In the genomic region with DNA sequence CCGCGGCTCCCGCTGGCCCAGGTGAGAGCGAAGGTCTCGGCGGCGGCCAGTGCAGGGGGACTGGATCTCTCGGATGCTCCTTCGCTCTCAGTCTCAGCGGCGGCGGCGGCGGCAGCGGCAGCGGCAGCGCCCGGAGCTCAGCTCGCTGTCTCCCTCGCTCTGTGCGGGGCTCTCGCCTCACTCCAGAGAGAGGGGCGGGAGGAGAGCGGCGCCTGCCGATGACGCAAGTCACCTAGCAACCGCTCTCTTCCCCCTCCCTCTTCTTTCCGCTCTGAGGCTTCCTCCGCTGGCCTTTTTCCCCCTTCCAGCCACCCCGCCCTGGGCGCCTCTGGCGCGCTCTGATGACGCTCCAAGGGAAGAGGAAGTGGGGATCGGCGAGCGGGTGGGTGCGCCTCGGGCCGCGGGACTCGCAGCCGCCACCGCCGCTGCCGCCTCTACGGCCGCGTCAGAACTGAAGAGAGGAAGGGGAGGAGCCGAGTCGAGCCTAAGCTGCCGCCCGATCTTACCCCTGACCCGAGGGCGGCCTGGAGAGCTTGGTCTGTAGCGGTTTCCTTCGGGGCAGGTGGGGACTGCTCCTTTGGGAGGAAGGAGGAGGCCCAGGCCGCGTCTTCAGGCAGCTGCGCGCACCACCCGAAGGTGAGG, we compare ENCODE assay signal across 8 cellular contexts. TPM values are rescaled to one million over a fixed set of nuclear protein-coding genes. Genes with fewer than 3 reads are reported as not detected.
DNase-seq lines count a peak whose midpoint lies in the region; ATAC-seq and TF ChIP-seq lines count a peak whose summit lies in the region.

A gene with protein sequence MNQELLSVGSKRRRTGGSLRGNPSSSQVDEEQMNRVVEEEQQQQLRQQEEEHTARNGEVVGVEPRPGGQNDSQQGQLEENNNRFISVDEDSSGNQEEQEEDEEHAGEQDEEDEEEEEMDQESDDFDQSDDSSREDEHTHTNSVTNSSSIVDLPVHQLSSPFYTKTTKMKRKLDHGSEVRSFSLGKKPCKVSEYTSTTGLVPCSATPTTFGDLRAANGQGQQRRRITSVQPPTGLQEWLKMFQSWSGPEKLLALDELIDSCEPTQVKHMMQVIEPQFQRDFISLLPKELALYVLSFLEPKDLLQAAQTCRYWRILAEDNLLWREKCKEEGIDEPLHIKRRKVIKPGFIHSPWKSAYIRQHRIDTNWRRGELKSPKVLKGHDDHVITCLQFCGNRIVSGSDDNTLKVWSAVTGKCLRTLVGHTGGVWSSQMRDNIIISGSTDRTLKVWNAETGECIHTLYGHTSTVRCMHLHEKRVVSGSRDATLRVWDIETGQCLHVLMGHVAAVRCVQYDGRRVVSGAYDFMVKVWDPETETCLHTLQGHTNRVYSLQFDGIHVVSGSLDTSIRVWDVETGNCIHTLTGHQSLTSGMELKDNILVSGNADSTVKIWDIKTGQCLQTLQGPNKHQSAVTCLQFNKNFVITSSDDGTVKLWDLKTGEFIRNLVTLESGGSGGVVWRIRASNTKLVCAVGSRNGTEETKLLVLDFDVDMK (minus strand): TSS at position 190 of the 642 bp plus-strand sequence. CDS start 124,289 bp downstream, outside the sequence.

- H3K27ac ChIP-seq in Panc1 (ENCODE audit: low read length) (peak within 1 kb of the TSS; percentile 87), muscle layer of duodenum (ENCODE audit: low read length) (peak within 1 kb of the TSS; percentile 99)

- no TSS peak for BruUV-seq in Panc1 (replicated peaks; lab: Mats Ljungman, UMichigan)

- H3K27me3 ChIP-seq in Panc1 (ENCODE audit: control insufficient read depth, insufficient read depth, low read length) (no peaks in the 10 kb centered on the region), muscle layer of duodenum (ENCODE audit: low read depth, low read length) (no peaks in the 10 kb centered on the region)

- POLR2A ChIA-PET in Panc1 (lab: Charles Lee): no interaction called here

- H3K36me3 ChIP-seq in Panc1 (ENCODE audit: control insufficient read depth, insufficient read depth, low read length) (peaks cover 6% of the 10 kb centered on the region; the same call in 1 of the 2 replicates), muscle layer of duodenum (ENCODE audit: control insufficient read depth in 1 of 2, insufficient read depth in 2 of 2, low read length in 2 of 2) (peaks cover 0 to 8% of the 10 kb centered on the region in 2 donors)

- H3K9me3 Mint-ChIP-seq in activated T-cell treated with anti-CD3 and anti-CD28 coated beads, Interleukin-2, amount 50 U/mL, for 4 hours: no peaks in the 10 kb centered on the region

- peaks cover 15% of the 10 kb centered on the region for H3K36me3 Mint-ChIP-seq in activated T-cell treated with anti-CD3 and anti-CD28 coated beads, Interleukin-2, amount 50 U/mL, for 4 hours (ENCODE audit: insufficient read depth)

- peak; percentile 98 for DNase-seq in DMS53 (lab: John Stamatoyannopoulos, UW)
- DNase-seq in KG1 (lab: John Stamatoyannopoulos, UW): peak; percentile 75
- peak; percentile 80 for DNase-seq in Panc1 (ENCODE audit: low read depth, low spot score)
- DNase-seq in activated T-cell treated with anti-CD3 and anti-CD28 coated beads, Interleukin-2, amount 50 U/mL, for 4 hours: peak; percentile 100
- DNase-seq in stimulated activated CD8-positive, alpha-beta memory T cell treated with anti-CD3 and anti-CD28 coated beads, Interleukin-7, amount 100 ng/mL, for 4 hours (ENCODE audit: low read depth in 2 of 2): peak; percentile 99

- H3K4me1 Mint-ChIP-seq in activated T-cell treated with anti-CD3 and anti-CD28 coated beads, Interleukin-2, amount 50 U/mL, for 4 hours (ENCODE audit: low read depth): peaks cover 63% of the 10 kb centered on the region

- H3K4me3 Mint-ChIP-seq in activated T-cell treated with anti-CD3 and anti-CD28 coated beads, Interleukin-2, amount 50 U/mL, for 4 hours: peak within 1 kb of the TSS; percentile 95

- ATAC-seq in GM21723 (IDR thresholded peaks at IDR 0.05; ENCODE audit: unreplicated experiment): peak; percentile 80
- peak; percentile 96 for ATAC-seq in Panc1
- ATAC-seq in activated T-cell treated with anti-CD3 and anti-CD28 coated beads, Interleukin-2, amount 50 U/mL, for 4 hours: peak; percentile 87 to 89
- peak; percentile 96 for ATAC-seq in esophagus mucosa

- intact Hi-C loops in Panc1 (cut with micrococcal nuclease; ENCODE audit: unreplicated experiment): no loop called here

- CTCF ChIA-PET in Panc1 (lab: Charles Lee): no interaction called here

- TF ChIP-seq CTCF in Panc1 (IDR thresholded peaks at IDR 0.05): no peak

- H3K4me1 ChIP-seq in Panc1 (ENCODE audit: control insufficient read depth, insufficient read depth, low read length): peaks cover 9% of the 10 kb centered on the region
- peaks cover 0 to 42% of the 10 kb centered on the region in 2 donors for H3K4me1 ChIP-seq in muscle layer of duodenum (ENCODE audit: control insufficient read depth in 1 of 2, insufficient read depth in 2 of 2, low read length in 2 of 2)

- H3K27me3 Mint-ChIP-seq in activated T-cell treated with anti-CD3 and anti-CD28 coated beads, Interleukin-2, amount 50 U/mL, for 4 hours (ENCODE audit: low read depth): no peaks in the 10 kb centered on the region

- H3K4me3 ChIP-seq in Panc1 (ENCODE audit: low read depth in 2 of 2, low read length in 2 of 2): peak within 1 kb of the TSS; percentile 85 to 93
- H3K4me3 ChIP-seq in muscle layer of duodenum (ENCODE audit: low read depth in 1 of 2, low read length in 2 of 2): peak within 1 kb of the TSS; percentile 95 to 96

- H3K9me3 ChIP-seq in Panc1 (ENCODE audit: control insufficient read depth, insufficient read depth, low read depth, low read length) (no peaks in the 10 kb centered on the region), muscle layer of duodenum (ENCODE audit: control insufficient read depth in 1 of 2, low read length in 2 of 2) (no peaks in the 10 kb centered on the region)

- in situ Hi-C loops in Panc1 (cut with HindIII; ENCODE audit: low pct_unique_long_range_greater_than_20kb, low sequenced_read_pairs): no loop called here

RNA-seq across cellular contexts. Expression of the gene that starts here (rescaled TPM):
- 16.2 TPM for total RNA-seq in Panc1 (2021; ENCODE audit: unreplicated experiment)
- 7.5 TPM for polyA plus RNA-seq in Panc1 (2012; ENCODE audit: insufficient read length)
- 10 to 100 TPM; 38.8 to 41.4 (median 39.1) TPM for total RNA-seq in activated T-cell treated with anti-CD3 and anti-CD28 coated beads, Interleukin-2, amount 50 U/mL, for 4 hours
- total RNA-seq in esophagus mucosa: 29.5 TPM

Comparison
In these comparisons a context has a peak if more than half of its experiments do, and no peak if none do; other contexts are left out.
1. Peak in every context shown above with its lines: DNase-seq, ATAC-seq, H3K4me3 ChIP-seq and H3K27ac ChIP-seq.